Comparison of ENCODE assay signal across 16 cellular contexts in genomic region chr14:94346841-94347240, GRCh38. TPM values are rescaled to one million over a fixed set of nuclear protein-coding genes. Genes with fewer than 3 reads are reported as not detected.
A peak's percentile ranks its signal among the peaks of the same experiment; 100 is the strongest.
DNase-seq lines count a peak whose midpoint lies in the region; ATAC-seq and TF ChIP-seq lines count a peak whose summit lies in the region.
"Had no signal": no experiment of that assay in that cellular context is flagged by ENCODE, and none has a peak within 500 bp of the region (broad histone marks: within the 10 kb centered on the region; RNA-seq: fewer than 3 reads in every experiment).

No MANE protein-coding gene starts in this region.

- peak; percentile 14 for ATAC-seq in HG02798 (IDR thresholded peaks at IDR 0.05; ENCODE audit: poor library complexity, unreplicated experiment)
- ATAC-seq in T-cell (replicated peaks in 1 of 4), result no peak
- no peak for ATAC-seq in stimulated activated memory B cell treated with anti-CD40 and anti-IgM and Interleukin-4, amounts not matched to agents 10 μg/mL and 1 μg/mL and 100 μg/mL, for 72 hours
- ATAC-seq: left lung had no signal

- CTCF ChIA-PET in MCF 10A (lab: Yijun Ruan, JAX), result interaction anchor here (0.6 kb wide), 1 partner anchor 53 kb away, joined by 4 read pairs; no protein-coding TSS in a partner anchor
- CTCF ChIA-PET in T-cell (lab: Charles Lee), result no interaction called here

- H3K27me3 Mint-ChIP-seq in MCF 10A (ENCODE audit: insufficient read depth, unreplicated experiment) (no peaks in the 10 kb centered on the region), T-cell (peaks cover 8 to 10% of the 10 kb centered on the region in 2 donors)
- no peaks in the 10 kb centered on the region for H3K27me3 Mint-ChIP-seq in stimulated activated memory B cell treated with anti-CD40 and anti-IgM and Interleukin-4, amounts not matched to agents 10 μg/mL and 1 μg/mL and 100 μg/mL, for 72 hours

- H3K9me3 Mint-ChIP-seq in MCF 10A (ENCODE audit: unreplicated experiment) (peaks cover 2% of the 10 kb centered on the region), T-cell (peaks cover 0 to 4% (median 0%) of the 10 kb centered on the region in 3 donors)
- peaks cover 6% of the 10 kb centered on the region for H3K9me3 Mint-ChIP-seq in stimulated activated memory B cell treated with anti-CD40 and anti-IgM and Interleukin-4, amounts not matched to agents 10 μg/mL and 1 μg/mL and 100 μg/mL, for 72 hours
- H3K9me3 Mint-ChIP-seq: natural killer cell had no signal

- intact Hi-C loops in MCF 10A (cut with micrococcal nuclease), result no loop called here
- intact Hi-C loops in breast epithelium (cut with DNase I; ENCODE audit: low total_unique reads), result no loop called here

- peak overlapping the region; percentile 21 for H3K27ac Mint-ChIP-seq in MCF 10A (ENCODE audit: low read depth, unreplicated experiment)
- H3K27ac Mint-ChIP-seq in T-cell, result peak overlapping the region; percentile 7 to 61
- H3K27ac Mint-ChIP-seq in stimulated activated memory B cell treated with anti-CD40 and anti-IgM and Interleukin-4, amounts not matched to agents 10 μg/mL and 1 μg/mL and 100 μg/mL, for 72 hours, result peak overlapping the region; percentile 70
- H3K27ac Mint-ChIP-seq: natural killer cell had no signal

- POLR2A ChIA-PET in MCF 10A (lab: Yijun Ruan, JAX) (interaction anchor here (0.6 to 1.2 kb wide), 5 partner anchors 10 to 177 kb away, joined by 3 read pairs; partner anchors contain the start of gene SERPINA1), T-cell (lab: Charles Lee) (no interaction called here)

- no peak overlapping the region for H3K27ac ChIP-seq in breast epithelium
- H3K27ac ChIP-seq: coronary artery, esophagus squamous epithelium, hepatocyte, left lung had no signal

- TF ChIP-seq CTCF in MCF 10A (IDR thresholded peaks at IDR 0.05; ENCODE audit: unreplicated experiment), result no peak
- no peak for TF ChIP-seq CTCF in breast epithelium (IDR thresholded peaks at IDR 0.05)

- H3K4me3 Mint-ChIP-seq in MCF 10A (ENCODE audit: unreplicated experiment) (no peak overlapping the region), T-cell (no peak overlapping the region)
- no peak overlapping the region for H3K4me3 Mint-ChIP-seq in stimulated activated memory B cell treated with anti-CD40 and anti-IgM and Interleukin-4, amounts not matched to agents 10 μg/mL and 1 μg/mL and 100 μg/mL, for 72 hours
- H3K4me3 Mint-ChIP-seq: natural killer cell had no signal

- TF ChIP-seq POLR2A in breast epithelium (IDR thresholded peaks at IDR 0.05) (no peak), erythroblast (IDR thresholded peaks at IDR 0.05; ENCODE audit: low read length) (no peak)

- BruUV-seq in MCF 10A (replicated peaks; lab: Mats Ljungman, UMichigan), result no TSS peak

- DNase-seq in MCF 10A (ENCODE audit: unreplicated experiment) (no peak), breast epithelium (ENCODE audit: low spot score in 2 of 2) (no peak), T-cell (no peak), NCI-H1105 treated with DMSO at 0.1 percent for 48 hours (lab: John Stamatoyannopoulos, UW) (no peak), DMS53 treated with DMSO at 0.1 percent for 48 hours (lab: John Stamatoyannopoulos, UW; ENCODE audit: unreplicated experiment) (no peak), erythroblast (lab: John Stamatoyannopoulos, UW) (no peak)
- DNase-seq: esophagus squamous epithelium; GOT3; left lung; natural killer cell; NCI-H2171; NK-92 treated with Interleukin-12 subunit alpha and Interleukin-12 subunit beta, amount 100 ng/mL, for 24 hours had no signal

- H3K36me3 Mint-ChIP-seq in MCF 10A (ENCODE audit: insufficient read depth, unreplicated experiment), result no peaks in the 10 kb centered on the region
- H3K36me3 Mint-ChIP-seq in T-cell, result no peaks in the 10 kb centered on the region
- H3K36me3 Mint-ChIP-seq in stimulated activated memory B cell treated with anti-CD40 and anti-IgM and Interleukin-4, amounts not matched to agents 10 μg/mL and 1 μg/mL and 100 μg/mL, for 72 hours, result no peaks in the 10 kb centered on the region
- H3K36me3 Mint-ChIP-seq: natural killer cell had no signal

- no peak overlapping the region for H3K4me3 ChIP-seq in breast epithelium
- H3K4me3 ChIP-seq: coronary artery, esophagus squamous epithelium, hepatocyte, left lung had no signal

- no peaks in the 10 kb centered on the region for H3K9me3 ChIP-seq in breast epithelium
- H3K9me3 ChIP-seq: esophagus squamous epithelium, left lung had no signal

- peaks cover 0 to 5% of the 10 kb centered on the region in 2 donors for H3K4me1 ChIP-seq in breast epithelium

- H3K36me3 ChIP-seq in breast epithelium, result no peaks in the 10 kb centered on the region
- H3K36me3 ChIP-seq: esophagus squamous epithelium, left lung had no signal

- H3K4me1 Mint-ChIP-seq in MCF 10A (ENCODE audit: insufficient read depth, unreplicated experiment) (peaks cover 27% of the 10 kb centered on the region), T-cell (peaks cover 0 to 12% (median 3%) of the 10 kb centered on the region in 3 donors)
- H3K4me1 Mint-ChIP-seq in stimulated activated memory B cell treated with anti-CD40 and anti-IgM and Interleukin-4, amounts not matched to agents 10 μg/mL and 1 μg/mL and 100 μg/mL, for 72 hours, result peaks cover 21% of the 10 kb centered on the region
- H3K4me1 Mint-ChIP-seq: natural killer cell had no signal

- H3K27me3 ChIP-seq in breast epithelium, result no peaks in the 10 kb centered on the region
- H3K27me3 ChIP-seq: hepatocyte had no signal

RNA-seq across cellular contexts. Expression of gene SERPINA2, which starts 19.7 kb away (rescaled TPM):
- not detected in 2 replicates for total RNA-seq in MCF 10A (2022)
- total RNA-seq in breast epithelium, result not detected
- total RNA-seq in T-cell, result not detected
- total RNA-seq: esophagus squamous epithelium, hepatocyte, left lung, natural killer cell had no signal

RNA-seq across cellular contexts. Expression of gene SERPINA6, which starts 23.7 kb away (rescaled TPM):
- total RNA-seq in MCF 10A (2022) (not detected in 2 replicates), breast epithelium (10 to 100 TPM in 1 of 3 donors, 1 to 10 TPM in 1, not detected in 1; 1.2 to 12.5 TPM), T-cell (not detected)
- total RNA-seq: esophagus squamous epithelium, left lung, natural killer cell had no signal

RNA-seq across cellular contexts. Expression of gene SERPINA1, which starts 41.6 kb away (rescaled TPM):
- total RNA-seq in MCF 10A (2022) (38.1 and 42.5 TPM in 2 replicates), breast epithelium (100 to 1,000 TPM in 1 of 3 donors, 10 to 100 TPM in 1, 1 to 10 TPM in 1; 7.5 to 200 (median 42.6) TPM), T-cell (10 to 100 TPM in 1 of 5 donors, 1 to 10 TPM in 3, under 1 TPM in 1; 0.63 to 11.1 (median 6.7) TPM)

RNA-seq across cellular contexts. Expression of gene SERPINA10, which starts 53.8 kb away (rescaled TPM):
- total RNA-seq in MCF 10A (2022) (not detected in 2 replicates), breast epithelium (not detected), T-cell (under 1 TPM in 1 of 5 donors, not detected in 4; 0.15 TPM)
- total RNA-seq: esophagus squamous epithelium, left lung, natural killer cell had no signal
